8 cellular contexts compared by ENCODE assay signal in the genomic region with DNA sequence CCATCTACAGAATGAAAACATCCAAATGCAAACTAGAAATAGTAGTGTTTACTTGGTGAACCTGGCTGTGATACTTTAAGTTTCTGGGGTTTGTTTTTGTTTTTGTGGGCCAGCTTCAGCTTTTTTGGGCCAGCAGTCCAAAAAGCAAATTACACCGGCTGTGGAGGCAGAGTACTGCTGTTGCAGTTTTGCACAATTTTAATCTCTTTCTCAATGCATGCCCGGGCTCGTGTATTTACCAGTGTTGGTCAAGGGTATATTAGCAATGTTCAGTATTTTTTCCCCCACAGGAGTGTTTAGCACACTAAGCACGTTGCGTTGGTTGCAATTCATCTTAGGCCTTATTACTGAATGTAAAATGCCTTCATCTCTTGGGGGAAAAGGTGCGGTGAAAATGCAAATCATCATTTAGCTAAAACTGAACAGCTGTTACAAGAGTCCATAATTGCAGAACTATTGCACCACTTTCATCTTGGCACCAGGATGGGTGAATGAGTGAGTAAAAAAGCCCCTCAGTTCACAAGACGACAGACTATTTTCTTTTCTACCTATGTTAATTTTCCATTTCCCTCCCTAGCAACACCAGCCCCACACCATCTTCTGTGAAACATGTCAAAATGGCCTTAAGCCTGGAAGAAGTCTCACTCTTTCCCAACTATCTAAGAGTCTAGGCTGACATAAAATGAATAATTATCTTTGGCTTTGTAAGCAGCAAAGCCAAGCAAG. TPM values are rescaled to one million over a fixed set of nuclear protein-coding genes. Genes with fewer than 3 reads are reported as not detected.
DNase-seq lines count a peak whose midpoint lies in the region; TF ChIP-seq lines count a peak whose summit lies in the region.

No MANE protein-coding gene starts in this region.

- H3K36me3 ChIP-seq in BE2C (no peaks in the 10 kb centered on the region), HAP-1 (replicated peaks) (no peaks in the 10 kb centered on the region)

- H3K36me3 Mint-ChIP-seq in activated T-helper 2 cell treated with anti-CD3 and anti-CD28 coated beads, Interferon-gamma antibody, Interleukin-2, Interleukin-4, amounts not matched to agents 10 μg/mL and 5 μg/mL and 100 μg/mL, durations not matched to agents 14 hours and 24 hours and 36 hours (ENCODE audit: low read depth) = peaks cover 20% of the 10 kb centered on the region

- no peaks in the 10 kb centered on the region for H3K9me3 ChIP-seq in BE2C
- H3K9me3 ChIP-seq in HAP-1 = no peaks in the 10 kb centered on the region

- H3K27me3 Mint-ChIP-seq in activated T-helper 2 cell treated with anti-CD3 and anti-CD28 coated beads, Interferon-gamma antibody, Interleukin-2, Interleukin-4, amounts not matched to agents 10 μg/mL and 5 μg/mL and 100 μg/mL, durations not matched to agents 14 hours and 24 hours and 36 hours (ENCODE audit: low read depth) = no peaks in the 10 kb centered on the region

- no peak for DNase-seq in BE2C
- no peak for DNase-seq in HAP-1 (ENCODE audit: low spot score in 2 of 2)
- no peak for DNase-seq in activated T-helper 2 cell treated with anti-CD3 and anti-CD28 coated beads, Interferon-gamma antibody, Interleukin-2, Interleukin-4, amounts not matched to agents 10 μg/mL and 5 μg/mL and 100 μg/mL, durations not matched to agents 14 hours and 24 hours and 36 hours (ENCODE audit: low spot score)
- no peak for DNase-seq in NCI-H2227 treated with DMSO at 0.1 percent for 48 hours (lab: John Stamatoyannopoulos, UW)
- DNase-seq in NCI-H446 (lab: John Stamatoyannopoulos, UW) = no peak
- DNase-seq in COLO668 (lab: John Stamatoyannopoulos, UW; ENCODE audit: unreplicated experiment) = no peak

- peaks cover 26% of the 10 kb centered on the region for H3K4me1 Mint-ChIP-seq in activated T-helper 2 cell treated with anti-CD3 and anti-CD28 coated beads, Interferon-gamma antibody, Interleukin-2, Interleukin-4, amounts not matched to agents 10 μg/mL and 5 μg/mL and 100 μg/mL, durations not matched to agents 14 hours and 24 hours and 36 hours (ENCODE audit: low read depth)

- peak overlapping the region; percentile 99 for H3K27ac Mint-ChIP-seq in activated T-helper 2 cell treated with anti-CD3 and anti-CD28 coated beads, Interferon-gamma antibody, Interleukin-2, Interleukin-4, amounts not matched to agents 10 μg/mL and 5 μg/mL and 100 μg/mL, durations not matched to agents 14 hours and 24 hours and 36 hours

- H3K4me3 Mint-ChIP-seq in activated T-helper 2 cell treated with anti-CD3 and anti-CD28 coated beads, Interferon-gamma antibody, Interleukin-2, Interleukin-4, amounts not matched to agents 10 μg/mL and 5 μg/mL and 100 μg/mL, durations not matched to agents 14 hours and 24 hours and 36 hours (ENCODE audit: low read depth) = peak overlapping the region; percentile 87

- no peak for TF ChIP-seq CTCF in BE2C (IDR thresholded peaks at IDR 0.05; ENCODE audit: low read depth, low read length)

- in situ Hi-C loops in HAP-1 (cut with MboI; ENCODE audit: low sequenced_read_pairs) = no loop called here

- peak overlapping the region in 20 of 21 experiments; percentile 90 to 100 (median 98) for H3K27ac ChIP-seq in skin epidermis

- no peaks in the 10 kb centered on the region for H3K27me3 ChIP-seq in BE2C
- no peaks in the 10 kb centered on the region for H3K27me3 ChIP-seq in HAP-1 (ENCODE audit: low read depth)

- intact Hi-C loops in activated T-helper 2 cell treated with anti-CD3 and anti-CD28 coated beads, Interferon-gamma antibody, Interleukin-2, Interleukin-4, amounts not matched to agents 10 μg/mL and 5 μg/mL and 100 μg/mL, durations not matched to agents 14 hours and 24 hours and 36 hours (cut with micrococcal nuclease) = loop anchor here (1.0 to 2.0 kb wide), 5 partner anchors 22 to 191 kb away; partner anchors contain the start of gene MRPL1

- H3K4me1 ChIP-seq in BE2C = no peaks in the 10 kb centered on the region
- peaks cover 12% of the 10 kb centered on the region for H3K4me1 ChIP-seq in HAP-1

- no peaks in the 10 kb centered on the region for H3K9me3 Mint-ChIP-seq in activated T-helper 2 cell treated with anti-CD3 and anti-CD28 coated beads, Interferon-gamma antibody, Interleukin-2, Interleukin-4, amounts not matched to agents 10 μg/mL and 5 μg/mL and 100 μg/mL, durations not matched to agents 14 hours and 24 hours and 36 hours

- peak overlapping the region; percentile 90 for H3K4me3 ChIP-seq in BE2C (ENCODE audit: low read depth, low read length)
- H3K4me3 ChIP-seq in HAP-1 = peak overlapping the region; percentile 78
- H3K4me3 ChIP-seq in iPS-11a (ENCODE audit: low read depth, low read length) = peak overlapping the region; percentile 79
- peak overlapping the region; percentile 62 to 97 (median 84) for H3K4me3 ChIP-seq in skin epidermis

RNA-seq across cellular contexts. Expression of gene CNOT6L, which starts 1.8 kb away (rescaled TPM):
- polyA plus RNA-seq in BE2C (2012; ENCODE audit: insufficient read depth, insufficient read length, low read depth) = 2.7 TPM
- 94.8 and 105 TPM in 2 replicates for total RNA-seq in activated T-helper 2 cell treated with anti-CD3 and anti-CD28 coated beads, Interferon-gamma antibody, Interleukin-2, Interleukin-4, amounts not matched to agents 10 μg/mL and 5 μg/mL and 100 μg/mL, durations not matched to agents 14 hours and 24 hours and 36 hours

RNA-seq across cellular contexts. Expression of gene MRPL1, which starts 41.6 kb away (rescaled TPM):
- polyA plus RNA-seq in BE2C (2012; ENCODE audit: insufficient read depth, insufficient read length, low read depth) = 46.2 TPM
- 50.6 and 60.3 TPM in 2 replicates for total RNA-seq in activated T-helper 2 cell treated with anti-CD3 and anti-CD28 coated beads, Interferon-gamma antibody, Interleukin-2, Interleukin-4, amounts not matched to agents 10 μg/mL and 5 μg/mL and 100 μg/mL, durations not matched to agents 14 hours and 24 hours and 36 hours
